16 cellular contexts compared by ENCODE assay signal in genomic region chr5:81761270-81761669, GRCh38. TPM values are rescaled to one million over a fixed set of nuclear protein-coding genes. Genes with fewer than 3 reads are reported as not detected.
DNase-seq lines count a peak whose midpoint lies in the region; ATAC-seq, FAIRE-seq and TF ChIP-seq lines count a peak whose summit lies in the region.
"Had no signal": no experiment of that assay in that cellular context is flagged by ENCODE, and none has a peak within 500 bp of the region (broad histone marks: within the 10 kb centered on the region; RNA-seq: fewer than 3 reads in every experiment).

No MANE protein-coding gene starts in this region.

- no peak for FAIRE-seq in K562 (lab: Jason Lieb, UNC)
- FAIRE-seq: D721Med, H1 had no signal

- BruUV-seq in K562 (replicated peaks; lab: Mats Ljungman, UMichigan): no TSS peak

- H3K4me3 ChIP-seq in DND-41 (ENCODE audit: low read depth in 1 of 2, low read length in 2 of 2): no peak overlapping the region
- no peak overlapping the region for H3K4me3 ChIP-seq in Loucy (ENCODE audit: low read length, poor library complexity, severe bottlenecking)
- no peak overlapping the region; the same call in 1 of the 2 replicates for H3K4me3 ChIP-seq in K562
- no peak overlapping the region for H3K4me3 ChIP-seq in neuronal stem cell (ENCODE audit: low read length in 2 of 2)
- H3K4me3 ChIP-seq in WERI-Rb-1 (ENCODE audit: low read depth, low read length): no peak overlapping the region

- H3K27me3 ChIP-seq in DND-41 (ENCODE audit: insufficient read depth, low read length, poor library complexity) (no peaks in the 10 kb centered on the region), Loucy (ENCODE audit: insufficient read depth, low read length, poor library complexity, severe bottlenecking) (no peaks in the 10 kb centered on the region), K562 (ENCODE audit: control insufficient read depth in 2 of 2, insufficient read depth in 2 of 2, low read length in 2 of 2) (no peaks in the 10 kb centered on the region), neuronal stem cell (ENCODE audit: control insufficient read depth in 3 of 3, insufficient read depth in 3 of 3, low read depth in 1 of 3, low read length in 3 of 3) (no peaks in the 10 kb centered on the region), WERI-Rb-1 (ENCODE audit: insufficient read depth, low read depth, severe bottlenecking) (no peaks in the 10 kb centered on the region)

- no peak overlapping the region for H2BK120ac ChIP-seq in neuronal stem cell (ENCODE audit: low read depth, low read length)

- no peaks in the 10 kb centered on the region for H3K9me1 ChIP-seq in K562 (ENCODE audit: control insufficient read depth, insufficient read depth, low read length)

- DNase-seq in DND-41 (no peak), K562 (ENCODE audit: extremely low read depth in 1 of 4, low spot score in 3 of 4) (peak in 1 of 4 experiments; percentile 23), neuronal stem cell (ENCODE audit: low spot score) (no peak), NCI-H1694 treated with DMSO at 0.1 percent for 48 hours (lab: John Stamatoyannopoulos, UW) (no peak), WERI-Rb-1 (no peak)
- no peak for DNase-seq in activated CD8-positive, alpha-beta memory T cell treated with anti-CD3 and anti-CD28 coated beads, Interleukin-2, amount 50 U/mL, for 48 hours
- DNase-seq: ACHN; NCI-H1417 treated with DMSO at 0.1 percent for 48 hours; NCI-H2029 treated with DMSO at 0.1 percent for 48 hours; NCI-H2171; NCI-H526; NK-92 treated with Interleukin-12 subunit alpha and Interleukin-12 subunit beta, amount 100 ng/mL, for 24 hours had no signal

- in situ Hi-C loops in K562 (cut with MboI): no loop called here

- peaks cover 7% of the 10 kb centered on the region; the same call in 1 of the 2 replicates for H3F3A ChIP-seq in Loucy (ENCODE audit: low read depth)

- H3K9me3 ChIP-seq in DND-41 (ENCODE audit: insufficient read depth, low read length, severe bottlenecking) (no peaks in the 10 kb centered on the region), Loucy (ENCODE audit: insufficient read depth, low read depth, low read length) (no peaks in the 10 kb centered on the region), K562 (replicated peaks; ENCODE audit: control insufficient read depth, insufficient read depth, low read depth, low read length) (no peaks in the 10 kb centered on the region), neuronal stem cell (replicated peaks in 1 of 2; ENCODE audit: control insufficient read depth in 2 of 2, insufficient read depth in 1 of 2, low read depth in 1 of 2, low read length in 2 of 2) (no peaks in the 10 kb centered on the region), WERI-Rb-1 (ENCODE audit: severe bottlenecking) (no peaks in the 10 kb centered on the region)

- H2AFZ ChIP-seq in DND-41 (ENCODE audit: low read depth, low read length) (peak overlapping the region; percentile 22; the same call in 1 of the 2 replicates), Loucy (ENCODE audit: low read length) (peak overlapping the region; percentile 21), K562 (ENCODE audit: low read depth, low read length) (peak overlapping the region; percentile 61), neuronal stem cell (ENCODE audit: low read length) (peak overlapping the region; percentile 28)

- no peak overlapping the region for H3K4ac ChIP-seq in neuronal stem cell (ENCODE audit: low read length)

- no peak overlapping the region for H3K18ac ChIP-seq in neuronal stem cell (ENCODE audit: low read length)

- no peak overlapping the region for H2BK12ac ChIP-seq in neuronal stem cell (ENCODE audit: low read length)

- POLR2A ChIA-PET in K562 (lab: Yijun Ruan, JAX): interaction anchor here (0.6 to 3.0 kb wide), 7 partner anchors 10 to 494 kb away, joined by 3 to 35 read pairs (median 5); partner anchors contain the start of gene SSBP2

- no peaks in the 10 kb centered on the region for H3K36me3 ChIP-seq in DND-41 (ENCODE audit: insufficient read depth, low read length)
- H3K36me3 ChIP-seq in Loucy (ENCODE audit: insufficient read depth, low read length): no peaks in the 10 kb centered on the region
- H3K36me3 ChIP-seq in K562 (ENCODE audit: control insufficient read depth, insufficient read depth, low read length): no peaks in the 10 kb centered on the region
- H3K36me3 ChIP-seq in neuronal stem cell (replicated peaks in 1 of 2; ENCODE audit: control insufficient read depth in 2 of 2, insufficient read depth in 2 of 2, low read length in 2 of 2): no peaks in the 10 kb centered on the region
- H3K36me3 ChIP-seq in WERI-Rb-1: no peaks in the 10 kb centered on the region

- WGBS in K562 (ENCODE audit: insufficient coverage, low coverage, missing lambda C conversion rate): 4% methylated on average over 2 of the region's 2 CpGs
- no CpG with 5 or more reads among the region's 2 CpGs for WGBS in neuronal stem cell (ENCODE audit: extremely low coverage in 2 of 2, insufficient read length in 2 of 2, insufficient replicate concordance in 1 of 2), 2 donors

- no peak overlapping the region for H3K9ac ChIP-seq in DND-41 (ENCODE audit: low read depth, low read length)
- H3K9ac ChIP-seq in Loucy (ENCODE audit: low read depth, low read length, poor library complexity, severe bottlenecking): no peak overlapping the region
- peak overlapping the region in 1 of 2 experiments; percentile 87; a peak in 2 of 4 replicates for H3K9ac ChIP-seq in K562 (ENCODE audit: insufficient read depth in 1 of 2, low read depth in 2 of 2, low read length in 2 of 2)
- no peak overlapping the region for H3K9ac ChIP-seq in neuronal stem cell (ENCODE audit: low read depth, low read length, poor library complexity)

- intact Hi-C loops in K562 (cut with micrococcal nuclease): no loop called here

- H3K14ac ChIP-seq in neuronal stem cell (ENCODE audit: low read length): no peak overlapping the region

- no peak for TF ChIP-seq POLR2A in K562 (conservative IDR thresholded peaks at IDR 0.05)

- H2AK5ac ChIP-seq in neuronal stem cell (ENCODE audit: low read depth, low read length): no peak overlapping the region

- CTCF ChIA-PET in K562 (lab: Yijun Ruan, JAX; ENCODE audit: low intra/inter-chr PET ratio): no interaction called here

- TF ChIP-seq EP300 in K562 (IDR thresholded peaks at IDR 0.05; ENCODE audit: low read length): no peak

- H3K23ac ChIP-seq in neuronal stem cell (ENCODE audit: low read depth, low read length, poor library complexity): no peak overlapping the region

- no peak for TF ChIP-seq RAD21 in K562 (CRISPR knock-in tag; conservative IDR thresholded peaks at IDR 0.05 in 1 of 2, IDR thresholded peaks at IDR 0.05 in 1 of 2)

- H3K79me2 ChIP-seq in DND-41 (ENCODE audit: insufficient read depth, low read length) (no peaks in the 10 kb centered on the region), Loucy (ENCODE audit: insufficient read depth, low read length) (no peaks in the 10 kb centered on the region), K562 (ENCODE audit: control insufficient read depth, insufficient read depth, low read length) (peaks cover 26% of the 10 kb centered on the region)

- TF ChIP-seq CTCF in DND-41 (IDR thresholded peaks at IDR 0.05; ENCODE audit: borderline replicate concordance, extremely low read depth, low read length, poor library complexity, severe bottlenecking) (no peak), Loucy (conservative IDR thresholded peaks at IDR 0.05; ENCODE audit: low read length) (no peak), K562 (IDR thresholded peaks at IDR 0.05 in 2 of 3, conservative IDR thresholded peaks at IDR 0.05 in 1 of 3; ENCODE audit: insufficient read depth in 2 of 3, low read depth in 1 of 3, low read length in 3 of 3) (no peak), WERI-Rb-1 (IDR thresholded peaks at IDR 0.05; ENCODE audit: low read depth, low read length) (no peak)

- H4K20me1 ChIP-seq in DND-41 (ENCODE audit: insufficient read depth, low read length): no peaks in the 10 kb centered on the region
- H4K20me1 ChIP-seq in Loucy (ENCODE audit: insufficient read depth, low read length, poor library complexity, severe bottlenecking): no peaks in the 10 kb centered on the region
- no peaks in the 10 kb centered on the region for H4K20me1 ChIP-seq in K562 (replicated peaks; ENCODE audit: control insufficient read depth, insufficient read depth, low read length)

- H3K4me1 ChIP-seq in DND-41 (ENCODE audit: insufficient read depth, low read length): peaks cover 21% of the 10 kb centered on the region
- H3K4me1 ChIP-seq in Loucy (ENCODE audit: insufficient read depth, low read length, poor library complexity, severe bottlenecking): peaks cover 34% of the 10 kb centered on the region
- peaks cover 0 to 59% of the 10 kb centered on the region in 2 experiments; a peak in 4 of 5 replicates for H3K4me1 ChIP-seq in K562 (replicated peaks in 1 of 2; ENCODE audit: control insufficient read depth in 2 of 2, insufficient read depth in 2 of 2, low read length in 2 of 2)
- H3K4me1 ChIP-seq in neuronal stem cell (ENCODE audit: control insufficient read depth in 2 of 2, insufficient read depth in 1 of 2, low read depth in 1 of 2, low read length in 2 of 2): peaks cover 4 to 5% of the 10 kb centered on the region in 2 donors

- ATAC-seq in DND-41 (ENCODE audit: insufficient read depth, low read depth) (peak; percentile 32; the same call in 2 of the 3 replicates), K562 (peak; percentile 3; the same call in 2 of the 3 replicates)

- H4K8ac ChIP-seq in neuronal stem cell (ENCODE audit: low read depth, low read length): no peak overlapping the region

- H4K91ac ChIP-seq in neuronal stem cell (ENCODE audit: low read depth, low read length, poor library complexity): no peak overlapping the region

- H3K27ac ChIP-seq in DND-41 (ENCODE audit: low read length) (no peak overlapping the region), K562 (ENCODE audit: extremely low read depth, low read depth, low read length) (peak overlapping the region; percentile 58; the same call in 2 of the 3 replicates), neuronal stem cell (replicated peaks; ENCODE audit: low read length) (no peak overlapping the region), WERI-Rb-1 (no peak overlapping the region)
- H3K27ac ChIP-seq: C4-2B had no signal

- no peak overlapping the region for H2BK15ac ChIP-seq in neuronal stem cell (ENCODE audit: low read length)

- no peak overlapping the region for H2BK5ac ChIP-seq in neuronal stem cell (ENCODE audit: low read length)

- no peak overlapping the region for H3K4me2 ChIP-seq in DND-41 (ENCODE audit: insufficient read depth, low read length)
- H3K4me2 ChIP-seq in Loucy (ENCODE audit: low read depth, low read length, poor library complexity, severe bottlenecking): peak overlapping the region; percentile 22
- peak overlapping the region; percentile 79 for H3K4me2 ChIP-seq in K562 (ENCODE audit: insufficient read depth, low read length)
- no peak overlapping the region for H3K4me2 ChIP-seq in neuronal stem cell (ENCODE audit: insufficient read depth, low read length, poor library complexity, severe bottlenecking)

- H3K79me1 ChIP-seq in neuronal stem cell (ENCODE audit: low read depth, low read length): no peaks in the 10 kb centered on the region

- H3K9me2 ChIP-seq in Loucy (replicated peaks; ENCODE audit: low read depth, low read length): no peaks in the 10 kb centered on the region

RNA-seq across cellular contexts. Expression of gene SSBP2, which starts 10.4 kb away (rescaled TPM):
- total RNA-seq in K562 (2011; cell fraction: chromatin; rRNA removed; ENCODE audit: low replicate concordance): 60.8 and 64.6 TPM in 2 replicates
- total RNA-seq in K562 (2011; cell fraction: nucleolus; rRNA removed): 20.4 and 22.5 TPM in 2 replicates
- total RNA-seq in K562 (2011; cell fraction: nucleoplasm; rRNA removed): 30.7 and 41.1 TPM in 2 replicates
- total RNA-seq in K562 (2014; rRNA removed) (22.3 and 30.2 TPM in 2 replicates), K562 (2014; rRNA removed; fragmentation: Illumina TruSeq; extraction: Trizol) (42.1 and 47.2 TPM in 2 replicates), K562 (2015; rRNA removed; fragmentation: Illumina TruSeq; extraction: Trizol) (37.7 and 39.9 TPM in 2 replicates), K562 (2021) (36.4 and 41.1 TPM in 2 replicates)
- polyA plus RNA-seq in K562 (2011; rRNA removed) (47.6 and 88.4 TPM in 2 replicates), K562 (2014; fragmentation: Illumina TruSeq; extraction: Trizol) (62.5 and 78.7 TPM in 2 replicates), K562 (2014; fragmentation: Nextera tagmentation; extraction: Ambion mirVana) (100 to 1,000 TPM in 1 of 2 experiments, 10 to 100 TPM in 1; 81.8 to 133 TPM), K562 (2014; rRNA removed) (35.1 and 44.6 TPM in 2 replicates)
- 32.1 and 43.1 TPM in 2 replicates for polyA plus RNA-seq in K562 (2011; cell fraction: cytosol; rRNA removed)
- polyA plus RNA-seq in K562 (2011; cell fraction: nucleus; rRNA removed): 34.8 and 49.1 TPM in 2 replicates
- 37.3 and 54.7 TPM in 2 replicates for polyA plus RNA-seq in K562 (2012)
- 42.0 and 53.6 TPM in 2 replicates for polyA minus RNA-seq in K562 (2011; rRNA and poly(A)+ RNA removed)
- 10.9 and 20.5 TPM in 2 replicates for polyA minus RNA-seq in K562 (2011; cell fraction: cytosol; rRNA and poly(A)+ RNA removed)
- polyA minus RNA-seq in K562 (2011; cell fraction: nucleus; rRNA and poly(A)+ RNA removed): 24.2 and 28.5 TPM in 2 replicates
- polyA plus RNA-seq in neuronal stem cell (2013, experiment 1 of 2): 130 TPM
- polyA plus RNA-seq in neuronal stem cell (2013, experiment 2 of 2): 125 TPM

Comparison
In these comparisons a context has a peak if more than half of its experiments do, and no peak if none do; other contexts are left out.
1. H3K4me2 ChIP-seq: peak in Loucy (single experiment) and K562 (single experiment); none in DND-41 (single experiment) and neuronal stem cell (single experiment).
2. Peak in every context shown above with its lines, with median percentiles within 50 percentile points of each other: H2AFZ ChIP-seq.